27 cellular contexts compared by ENCODE assay signal in the genomic region with DNA sequence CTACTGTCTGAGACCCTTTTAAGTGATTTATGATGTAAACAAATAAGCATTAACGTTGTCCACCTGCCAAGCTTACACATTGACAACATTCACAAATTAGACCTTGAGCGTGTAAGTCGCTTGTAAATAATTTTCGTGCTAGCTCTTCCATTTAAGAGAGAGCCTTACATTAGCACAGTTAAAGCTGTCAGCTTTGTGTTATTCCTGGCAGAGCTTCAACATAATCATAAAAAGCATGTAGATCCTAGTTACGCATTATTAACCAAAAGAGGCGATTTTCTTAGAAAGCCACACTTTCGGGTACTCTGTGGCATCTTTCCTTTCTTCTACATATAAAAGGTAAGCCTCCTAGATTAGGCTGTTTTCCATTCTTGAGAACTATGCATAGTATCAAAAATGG.
"Had no signal": no experiment of that assay in that cellular context is flagged by ENCODE, and none has a peak within 500 bp of the region (broad histone marks: within the 10 kb centered on the region; RNA-seq: fewer than 3 reads in every experiment).

No MANE protein-coding gene starts in this region.

- H3K9me3 ChIP-seq: esophagus squamous epithelium, gastroesophageal sphincter had no signal

- H3K27ac ChIP-seq: brain microvascular endothelial cell, coronary artery, dorsolateral prefrontal cortex, epithelial cell of prostate, esophagus squamous epithelium, gastroesophageal sphincter, heart right ventricle had no signal

- H3K4me1 ChIP-seq: esophagus squamous epithelium, gastroesophageal sphincter, heart right ventricle had no signal

- DNase-seq: activated CD4-positive, alpha-beta memory T cell treated with anti-CD3 and anti-CD28 coated beads for 36 hours; activated CD4-positive, alpha-beta T cell treated with anti-CD3 and anti-CD28 coated beads for 36 hours; activated CD4-positive, alpha-beta T cell treated with anti-CD3 and anti-CD28 coated beads, Interleukin-2, amount 10 ng/mL, durations not matched to agents 24 days and 14 days; activated CD4-positive, CD25-positive, alpha-beta regulatory T cell; activated CD4-positive, CD25-positive, alpha-beta regulatory T cell treated with anti-CD3 and anti-CD28 coated beads, Interleukin-2, amount 50 U/mL, for 72 hours; activated CD8-positive, alpha-beta memory T cell treated with anti-CD3 and anti-CD28 coated beads, Interleukin-2, amount 10 ng/mL, durations not matched to agents 7 days and 5 days; activated CD8-positive, alpha-beta memory T cell treated with anti-CD3 and anti-CD28 coated beads, Interleukin-2, amount 50 U/mL, for 4 hours; activated CD8-positive, alpha-beta T cell treated with anti-CD3 and anti-CD28 coated beads, Interleukin-2, amount 10 ng/mL, durations not matched to agents 7 days and 5 days; activated gamma-delta T cell; activated naive CD4-positive, alpha-beta T cell treated with anti-CD3 and anti-CD28 coated beads, Interleukin-2, amount 50 U/mL, for 16 hours; activated naive CD4-positive, alpha-beta T cell treated with Interleukin-2 at 50 U/mL for 16 hours; activated T-cell treated with anti-CD3 and anti-CD28 coated beads, Interleukin-2, amount 50 U/mL, for 1 hour; activated T-cell treated with anti-CD3 and anti-CD28 coated beads, Interleukin-2, amount 50 U/mL, for 48 hours; amniotic stem cell; anterior cingulate cortex; brain microvascular endothelial cell; dorsolateral prefrontal cortex; effector memory CD4-positive, alpha-beta T cell; esophagus squamous epithelium; foreskin melanocyte; heart right ventricle; T-helper 2 cell had no signal

- H3K36me3 ChIP-seq: brain microvascular endothelial cell, esophagus squamous epithelium, heart right ventricle had no signal

- FAIRE-seq: astrocyte, bronchial epithelial cell had no signal

- H3K4me3 ChIP-seq: coronary artery, dorsolateral prefrontal cortex, esophagus squamous epithelium, gastroesophageal sphincter, heart right ventricle had no signal
